24 cellular contexts compared by ENCODE assay signal in the genomic region with DNA sequence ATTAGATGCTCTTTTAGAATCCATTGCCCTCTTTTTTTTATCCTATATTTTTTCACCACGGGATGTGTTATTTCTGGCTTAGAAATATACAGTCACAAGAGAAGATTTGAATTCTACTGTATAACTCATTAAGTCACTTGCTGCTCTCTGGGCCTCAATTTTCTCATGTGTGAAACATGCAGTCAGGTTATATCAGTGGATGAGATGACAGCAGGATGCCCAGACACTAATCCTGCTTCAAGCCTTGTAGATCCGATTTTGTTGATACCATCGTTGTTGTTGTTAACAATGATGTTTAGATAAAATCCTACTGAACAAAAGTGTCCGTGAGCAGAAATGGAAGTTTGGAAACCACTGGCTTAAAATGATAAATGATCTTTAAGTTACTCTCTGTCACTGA.
"Had no signal": no experiment of that assay in that cellular context is flagged by ENCODE, and none has a peak within 500 bp of the region (broad histone marks: within the 10 kb centered on the region; RNA-seq: fewer than 3 reads in every experiment).

No MANE protein-coding gene starts in this region.

- H3K36me3 ChIP-seq: gastrocnemius medialis, lower lobe of right lung, neutrophil, sigmoid colon, spleen, suprapubic skin, transverse colon, upper lobe of right lung, uterus had no signal

- H3K9ac ChIP-seq: parathyroid adenoma had no signal

- H3K9me3 ChIP-seq: gastrocnemius medialis, lower lobe of right lung, neutrophil, sigmoid colon, suprapubic skin, upper lobe of right lung, uterus had no signal

- H3K4me1 ChIP-seq: gastrocnemius medialis, lower lobe of right lung, parathyroid adenoma, sigmoid colon, spleen, suprapubic skin, transverse colon, upper lobe of right lung, uterus had no signal

- H3K36me3 Mint-ChIP-seq: natural killer cell treated with Interleukin-12 subunit alpha and Interleukin-12 subunit beta and Interleukin-15 and Interleukin-18, amount 100 ng/mL, for 72 hours had no signal

- DNase-seq: cerebellar nuclear complex; cortex of kidney; effector CD4-positive, alpha-beta T cell; foreskin fibroblast; gastrocnemius medialis; head of caudate nucleus; left ventricle myocardium superior; lower lobe of right lung; sigmoid colon; spleen; stimulated activated CD4-positive, alpha-beta T cell treated with anti-CD3 and anti-CD28 coated beads, Interleukin-2, amount 100 ng/mL, for 48 hours; stimulated activated CD8-positive, alpha-beta memory T cell treated with anti-CD3 and anti-CD28 coated beads, Interleukin-4, amount 100 ng/mL, for 48 hours; stimulated activated naive CD4-positive, alpha-beta T cell; stimulated activated naive CD8-positive, alpha-beta T cell treated with anti-CD3 and anti-CD28 coated beads, Interleukin-15, amount 100 ng/mL, for 72 hours; transverse colon; upper lobe of right lung; uterus had no signal

- H3K4me3 Mint-ChIP-seq: natural killer cell treated with Interleukin-12 subunit alpha and Interleukin-12 subunit beta and Interleukin-15 and Interleukin-18, amount 100 ng/mL, for 72 hours; stimulated activated naive CD8-positive, alpha-beta T cell treated with anti-CD3 and anti-CD28 coated beads, Interleukin-15, amount 100 ng/mL, for 72 hours had no signal

- H3K27ac Mint-ChIP-seq: natural killer cell treated with Interleukin-12 subunit alpha and Interleukin-12 subunit beta and Interleukin-15 and Interleukin-18, amount 100 ng/mL, for 72 hours; progenitor cell of endocrine pancreas; stimulated activated naive CD8-positive, alpha-beta T cell treated with anti-CD3 and anti-CD28 coated beads, Interleukin-15, amount 100 ng/mL, for 72 hours had no signal

- H3K79me2 ChIP-seq: parathyroid adenoma had no signal

- H3K4me1 Mint-ChIP-seq: stimulated activated naive CD8-positive, alpha-beta T cell treated with anti-CD3 and anti-CD28 coated beads, Interleukin-15, amount 100 ng/mL, for 72 hours had no signal

- ATAC-seq: esophagus mucosa; gastrocnemius medialis; left ventricle myocardium superior; lower lobe of right lung; natural killer cell treated with Interleukin-12 subunit alpha and Interleukin-12 subunit beta and Interleukin-15 and Interleukin-18, amount 100 ng/mL, for 72 hours; stimulated activated naive CD8-positive, alpha-beta T cell treated with anti-CD3 and anti-CD28 coated beads, Interleukin-15, amount 100 ng/mL, for 72 hours; upper lobe of right lung had no signal

- H3K4me3 ChIP-seq: gastrocnemius medialis, lower lobe of right lung, sigmoid colon, spleen, suprapubic skin, transverse colon, upper lobe of right lung, uterus had no signal

- H3K27me3 ChIP-seq: gastrocnemius medialis, neutrophil, sigmoid colon, spleen, suprapubic skin, transverse colon, upper lobe of right lung, uterus had no signal

- H3K27me3 Mint-ChIP-seq: stimulated activated naive CD8-positive, alpha-beta T cell treated with anti-CD3 and anti-CD28 coated beads, Interleukin-15, amount 100 ng/mL, for 72 hours had no signal

- H3K27ac ChIP-seq: epithelial cell of prostate, gastrocnemius medialis, lower lobe of right lung, neutrophil, parathyroid adenoma, sigmoid colon, spleen, suprapubic skin, transverse colon, upper lobe of right lung, uterus had no signal

- H2AFZ ChIP-seq: parathyroid adenoma had no signal
